In the genomic region with DNA sequence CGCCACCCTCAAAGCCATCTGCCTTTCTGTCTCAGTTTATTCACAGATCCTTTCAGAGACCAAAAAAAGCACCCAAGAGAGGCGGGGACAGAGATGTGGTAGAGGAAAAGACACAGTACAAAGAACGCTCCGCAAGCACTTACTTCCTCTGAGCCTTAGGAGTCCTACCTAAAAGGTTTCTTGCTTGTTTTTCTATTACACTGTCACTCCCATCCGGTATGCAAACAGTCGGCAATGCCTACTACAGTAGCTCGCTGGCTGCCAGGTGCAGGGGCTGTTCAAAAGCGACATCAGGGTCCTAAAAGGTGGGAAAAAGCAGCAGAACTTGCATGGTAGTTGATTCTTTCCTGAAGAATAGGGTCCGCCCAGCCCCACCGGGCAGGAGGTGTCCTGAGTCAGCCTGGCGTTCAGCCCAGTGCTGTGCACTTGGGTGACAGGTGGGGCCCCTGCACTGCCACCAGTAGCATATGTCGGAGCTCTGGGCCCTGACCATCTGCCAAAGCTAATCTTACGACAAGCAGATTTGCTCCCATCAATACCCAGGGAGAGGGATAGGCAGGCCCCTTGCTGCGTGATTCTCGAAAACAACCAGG, we compare ENCODE assay signal across 1 cellular context.
TF ChIP-seq lines count a peak whose summit lies in the region.

No MANE protein-coding gene starts in this region.

TF ChIP-seq in HepG2, 621 proteins besides CTCF, POLR2A, EP300 and RAD21 (continues in another document):
- TF ChIP-seq MXD3 (CRISPR knock-in tag; IDR thresholded peaks at IDR 0.05): 0 out of 2 replicates have a peak, but pooled peaks have one; percentile 3
- TF ChIP-seq, protein P1, sequence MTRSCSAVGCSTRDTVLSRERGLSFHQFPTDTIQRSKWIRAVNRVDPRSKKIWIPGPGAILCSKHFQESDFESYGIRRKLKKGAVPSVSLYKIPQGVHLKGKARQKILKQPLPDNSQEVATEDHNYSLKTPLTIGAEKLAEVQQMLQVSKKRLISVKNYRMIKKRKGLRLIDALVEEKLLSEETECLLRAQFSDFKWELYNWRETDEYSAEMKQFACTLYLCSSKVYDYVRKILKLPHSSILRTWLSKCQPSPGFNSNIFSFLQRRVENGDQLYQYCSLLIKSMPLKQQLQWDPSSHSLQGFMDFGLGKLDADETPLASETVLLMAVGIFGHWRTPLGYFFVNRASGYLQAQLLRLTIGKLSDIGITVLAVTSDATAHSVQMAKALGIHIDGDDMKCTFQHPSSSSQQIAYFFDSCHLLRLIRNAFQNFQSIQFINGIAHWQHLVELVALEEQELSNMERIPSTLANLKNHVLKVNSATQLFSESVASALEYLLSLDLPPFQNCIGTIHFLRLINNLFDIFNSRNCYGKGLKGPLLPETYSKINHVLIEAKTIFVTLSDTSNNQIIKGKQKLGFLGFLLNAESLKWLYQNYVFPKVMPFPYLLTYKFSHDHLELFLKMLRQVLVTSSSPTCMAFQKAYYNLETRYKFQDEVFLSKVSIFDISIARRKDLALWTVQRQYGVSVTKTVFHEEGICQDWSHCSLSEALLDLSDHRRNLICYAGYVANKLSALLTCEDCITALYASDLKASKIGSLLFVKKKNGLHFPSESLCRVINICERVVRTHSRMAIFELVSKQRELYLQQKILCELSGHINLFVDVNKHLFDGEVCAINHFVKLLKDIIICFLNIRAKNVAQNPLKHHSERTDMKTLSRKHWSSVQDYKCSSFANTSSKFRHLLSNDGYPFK (CRISPR knock-in tag; IDR thresholded peaks at IDR 0.05; ENCODE audit: borderline replicate concordance): 0 out of 2 replicates have a peak, but pooled peaks have one; percentile 13
- TF ChIP-seq POGZ (CRISPR knock-in tag; IDR thresholded peaks at IDR 0.05): no peak
- no peak for TF ChIP-seq PLSCR1 (CRISPR knock-in tag; IDR thresholded peaks at IDR 0.05; ENCODE audit: borderline replicate concordance)
- TF ChIP-seq FOXA3 (CRISPR knock-in tag; IDR thresholded peaks at IDR 0.05): no peak
- TF ChIP-seq POLR2AphosphoS5 (IDR thresholded peaks at IDR 0.05; ENCODE audit: low read depth, low read length): 0 out of 2 replicates have a peak, but pooled peaks have one; percentile 0
- TF ChIP-seq, protein P2, sequence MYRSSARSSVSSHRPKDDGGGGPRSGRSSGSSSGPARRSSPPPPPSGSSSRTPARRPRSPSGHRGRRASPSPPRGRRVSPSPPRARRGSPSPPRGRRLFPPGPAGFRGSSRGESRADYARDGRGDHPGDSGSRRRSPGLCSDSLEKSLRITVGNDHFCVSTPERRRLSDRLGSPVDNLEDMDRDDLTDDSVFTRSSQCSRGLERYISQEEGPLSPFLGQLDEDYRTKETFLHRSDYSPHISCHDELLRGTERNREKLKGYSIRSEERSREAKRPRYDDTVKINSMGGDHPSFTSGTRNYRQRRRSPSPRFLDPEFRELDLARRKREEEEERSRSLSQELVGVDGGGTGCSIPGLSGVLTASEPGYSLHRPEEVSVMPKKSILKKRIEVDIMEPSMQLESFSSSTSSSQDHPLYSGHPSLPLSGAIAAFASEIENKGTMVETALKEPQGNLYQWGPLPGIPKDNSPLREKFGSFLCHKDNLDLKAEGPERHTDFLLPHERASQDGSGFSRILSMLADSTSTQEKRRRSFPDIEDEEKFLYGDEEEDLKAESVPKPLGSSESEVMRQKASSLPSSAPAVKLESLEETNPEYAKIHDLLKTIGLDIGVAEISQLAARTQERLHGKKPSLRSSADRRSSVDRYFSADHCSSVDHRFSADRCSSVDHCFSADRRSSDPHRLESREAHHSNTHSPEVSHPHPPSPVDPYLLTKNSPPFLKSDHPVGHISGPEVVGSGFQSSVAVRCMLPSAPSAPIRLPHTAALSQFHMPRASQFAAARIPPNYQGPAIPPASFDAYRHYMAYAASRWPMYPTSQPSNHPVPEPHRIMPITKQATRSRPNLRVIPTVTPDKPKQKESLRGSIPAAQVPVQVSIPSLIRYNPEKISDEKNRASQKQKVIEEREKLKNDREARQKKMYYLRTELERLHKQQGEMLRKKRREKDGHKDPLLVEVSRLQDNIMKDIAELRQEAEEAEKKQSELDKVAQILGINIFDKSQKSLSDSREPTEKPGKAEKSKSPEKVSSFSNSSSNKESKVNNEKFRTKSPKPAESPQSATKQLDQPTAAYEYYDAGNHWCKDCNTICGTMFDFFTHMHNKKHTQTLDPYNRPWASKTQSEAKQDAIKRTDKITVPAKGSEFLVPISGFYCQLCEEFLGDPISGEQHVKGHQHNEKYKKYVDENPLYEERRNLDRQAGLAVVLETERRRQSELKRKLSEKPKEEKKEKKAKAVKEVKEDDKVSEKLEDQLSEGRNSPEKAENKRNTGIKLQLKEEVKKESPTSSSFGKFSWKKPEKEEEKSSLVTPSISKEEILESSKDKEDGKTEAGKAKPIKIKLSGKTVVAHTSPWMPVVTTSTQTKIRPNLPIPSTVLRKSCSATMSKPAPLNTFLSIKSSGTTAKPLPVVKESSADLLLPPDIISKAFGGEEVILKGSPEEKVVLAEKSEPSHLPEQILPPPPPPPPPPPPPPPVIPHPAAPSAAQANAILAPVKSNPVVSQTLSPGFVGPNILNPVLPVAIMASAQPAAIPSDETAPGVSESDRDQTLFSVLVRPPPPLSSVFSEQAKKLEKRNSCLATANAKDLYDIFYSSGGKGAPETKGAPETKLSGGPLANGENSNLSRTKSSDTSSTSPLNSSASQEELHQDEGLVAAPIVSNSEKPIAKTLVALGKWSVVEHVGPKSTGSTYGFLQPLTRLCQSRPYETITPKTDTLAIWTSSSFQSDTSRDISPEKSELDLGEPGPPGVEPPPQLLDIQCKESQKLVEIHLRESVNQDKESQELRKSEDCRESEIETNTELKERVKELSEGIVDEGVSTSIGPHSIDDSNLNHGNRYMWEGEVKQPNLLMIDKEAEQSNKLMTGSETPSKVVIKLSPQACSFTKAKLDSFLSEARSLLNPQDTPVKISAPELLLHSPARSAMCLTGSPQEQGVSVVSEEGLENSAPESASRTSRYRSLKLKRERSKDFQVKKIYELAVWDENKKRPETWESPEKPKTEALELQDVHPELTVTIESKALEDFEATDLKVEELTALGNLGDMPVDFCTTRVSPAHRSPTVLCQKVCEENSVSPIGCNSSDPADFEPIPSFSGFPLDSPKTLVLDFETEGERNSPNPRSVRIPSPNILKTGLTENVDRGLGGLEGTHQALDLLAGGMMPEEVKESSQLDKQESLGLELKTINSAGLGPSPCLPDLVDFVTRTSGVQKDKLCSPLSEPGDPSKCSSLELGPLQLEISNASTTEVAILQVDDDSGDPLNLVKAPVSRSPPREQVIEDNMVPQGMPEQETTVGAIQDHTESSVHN (CRISPR knock-in tag; IDR thresholded peaks at IDR 0.05): 0 out of 2 replicates have a peak, but pooled peaks have one; percentile 18
- no peak for TF ChIP-seq GATA4 (IDR thresholded peaks at IDR 0.05; ENCODE audit: borderline replicate concordance, low read depth)
- no peak for TF ChIP-seq ZNF660 (CRISPR knock-in tag; IDR thresholded peaks at IDR 0.05; ENCODE audit: borderline replicate concordance, low read depth)
- TF ChIP-seq, protein P3, sequence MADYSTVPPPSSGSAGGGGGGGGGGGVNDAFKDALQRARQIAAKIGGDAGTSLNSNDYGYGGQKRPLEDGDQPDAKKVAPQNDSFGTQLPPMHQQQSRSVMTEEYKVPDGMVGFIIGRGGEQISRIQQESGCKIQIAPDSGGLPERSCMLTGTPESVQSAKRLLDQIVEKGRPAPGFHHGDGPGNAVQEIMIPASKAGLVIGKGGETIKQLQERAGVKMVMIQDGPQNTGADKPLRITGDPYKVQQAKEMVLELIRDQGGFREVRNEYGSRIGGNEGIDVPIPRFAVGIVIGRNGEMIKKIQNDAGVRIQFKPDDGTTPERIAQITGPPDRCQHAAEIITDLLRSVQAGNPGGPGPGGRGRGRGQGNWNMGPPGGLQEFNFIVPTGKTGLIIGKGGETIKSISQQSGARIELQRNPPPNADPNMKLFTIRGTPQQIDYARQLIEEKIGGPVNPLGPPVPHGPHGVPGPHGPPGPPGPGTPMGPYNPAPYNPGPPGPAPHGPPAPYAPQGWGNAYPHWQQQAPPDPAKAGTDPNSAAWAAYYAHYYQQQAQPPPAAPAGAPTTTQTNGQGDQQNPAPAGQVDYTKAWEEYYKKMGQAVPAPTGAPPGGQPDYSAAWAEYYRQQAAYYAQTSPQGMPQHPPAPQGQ (CRISPR knock-in tag; IDR thresholded peaks at IDR 0.05; ENCODE audit: borderline replicate concordance): no peak
- 0 out of 2 replicates have a peak, but pooled peaks have one; percentile 12 for TF ChIP-seq ZNF292 (CRISPR knock-in tag; IDR thresholded peaks at IDR 0.05; ENCODE audit: borderline replicate concordance, low read depth)
- TF ChIP-seq ZNF510 (CRISPR knock-in tag; IDR thresholded peaks at IDR 0.05; ENCODE audit: low read depth): 0 out of 2 replicates have a peak, but pooled peaks have one; percentile 5
- 0 out of 2 replicates have a peak, but pooled peaks have one; percentile 2 for TF ChIP-seq ZNF619 (CRISPR knock-in tag; IDR thresholded peaks at IDR 0.05)
- TF ChIP-seq, protein P4, sequence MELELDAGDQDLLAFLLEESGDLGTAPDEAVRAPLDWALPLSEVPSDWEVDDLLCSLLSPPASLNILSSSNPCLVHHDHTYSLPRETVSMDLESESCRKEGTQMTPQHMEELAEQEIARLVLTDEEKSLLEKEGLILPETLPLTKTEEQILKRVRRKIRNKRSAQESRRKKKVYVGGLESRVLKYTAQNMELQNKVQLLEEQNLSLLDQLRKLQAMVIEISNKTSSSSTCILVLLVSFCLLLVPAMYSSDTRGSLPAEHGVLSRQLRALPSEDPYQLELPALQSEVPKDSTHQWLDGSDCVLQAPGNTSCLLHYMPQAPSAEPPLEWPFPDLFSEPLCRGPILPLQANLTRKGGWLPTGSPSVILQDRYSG (CRISPR knock-in tag; IDR thresholded peaks at IDR 0.05): no peak
- no peak for TF ChIP-seq AGO1 (IDR thresholded peaks at IDR 0.05; ENCODE audit: low read depth, low read length, poor library complexity, severe bottlenecking)
- TF ChIP-seq FOSL1 (CRISPR knock-in tag; IDR thresholded peaks at IDR 0.05; ENCODE audit: borderline replicate concordance): no peak
- TF ChIP-seq, protein P5, sequence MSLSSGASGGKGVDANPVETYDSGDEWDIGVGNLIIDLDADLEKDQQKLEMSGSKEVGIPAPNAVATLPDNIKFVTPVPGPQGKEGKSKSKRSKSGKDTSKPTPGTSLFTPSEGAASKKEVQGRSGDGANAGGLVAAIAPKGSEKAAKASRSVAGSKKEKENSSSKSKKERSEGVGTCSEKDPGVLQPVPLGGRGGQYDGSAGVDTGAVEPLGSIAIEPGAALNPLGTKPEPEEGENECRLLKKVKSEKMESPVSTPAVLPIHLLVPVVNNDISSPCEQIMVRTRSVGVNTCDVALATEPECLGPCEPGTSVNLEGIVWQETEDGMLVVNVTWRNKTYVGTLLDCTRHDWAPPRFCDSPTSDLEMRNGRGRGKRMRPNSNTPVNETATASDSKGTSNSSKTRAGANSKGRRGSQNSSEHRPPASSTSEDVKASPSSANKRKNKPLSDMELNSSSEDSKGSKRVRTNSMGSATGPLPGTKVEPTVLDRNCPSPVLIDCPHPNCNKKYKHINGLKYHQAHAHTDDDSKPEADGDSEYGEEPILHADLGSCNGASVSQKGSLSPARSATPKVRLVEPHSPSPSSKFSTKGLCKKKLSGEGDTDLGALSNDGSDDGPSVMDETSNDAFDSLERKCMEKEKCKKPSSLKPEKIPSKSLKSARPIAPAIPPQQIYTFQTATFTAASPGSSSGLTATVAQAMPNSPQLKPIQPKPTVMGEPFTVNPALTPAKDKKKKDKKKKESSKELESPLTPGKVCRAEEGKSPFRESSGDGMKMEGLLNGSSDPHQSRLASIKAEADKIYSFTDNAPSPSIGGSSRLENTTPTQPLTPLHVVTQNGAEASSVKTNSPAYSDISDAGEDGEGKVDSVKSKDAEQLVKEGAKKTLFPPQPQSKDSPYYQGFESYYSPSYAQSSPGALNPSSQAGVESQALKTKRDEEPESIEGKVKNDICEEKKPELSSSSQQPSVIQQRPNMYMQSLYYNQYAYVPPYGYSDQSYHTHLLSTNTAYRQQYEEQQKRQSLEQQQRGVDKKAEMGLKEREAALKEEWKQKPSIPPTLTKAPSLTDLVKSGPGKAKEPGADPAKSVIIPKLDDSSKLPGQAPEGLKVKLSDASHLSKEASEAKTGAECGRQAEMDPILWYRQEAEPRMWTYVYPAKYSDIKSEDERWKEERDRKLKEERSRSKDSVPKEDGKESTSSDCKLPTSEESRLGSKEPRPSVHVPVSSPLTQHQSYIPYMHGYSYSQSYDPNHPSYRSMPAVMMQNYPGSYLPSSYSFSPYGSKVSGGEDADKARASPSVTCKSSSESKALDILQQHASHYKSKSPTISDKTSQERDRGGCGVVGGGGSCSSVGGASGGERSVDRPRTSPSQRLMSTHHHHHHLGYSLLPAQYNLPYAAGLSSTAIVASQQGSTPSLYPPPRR (CRISPR knock-in tag; IDR thresholded peaks at IDR 0.05; ENCODE audit: borderline replicate concordance): no peak
- 0 out of 2 replicates have a peak, but pooled peaks have one; percentile 28 for TF ChIP-seq MEF2D (CRISPR knock-in tag; IDR thresholded peaks at IDR 0.05)
- TF ChIP-seq CBX5 (CRISPR knock-in tag; IDR thresholded peaks at IDR 0.05; ENCODE audit: borderline replicate concordance): no peak
- 0 out of 2 replicates have a peak, but pooled peaks have one; percentile 38 for TF ChIP-seq STAT6 (CRISPR knock-in tag; IDR thresholded peaks at IDR 0.05; ENCODE audit: borderline replicate concordance)
